In the genomic region with DNA sequence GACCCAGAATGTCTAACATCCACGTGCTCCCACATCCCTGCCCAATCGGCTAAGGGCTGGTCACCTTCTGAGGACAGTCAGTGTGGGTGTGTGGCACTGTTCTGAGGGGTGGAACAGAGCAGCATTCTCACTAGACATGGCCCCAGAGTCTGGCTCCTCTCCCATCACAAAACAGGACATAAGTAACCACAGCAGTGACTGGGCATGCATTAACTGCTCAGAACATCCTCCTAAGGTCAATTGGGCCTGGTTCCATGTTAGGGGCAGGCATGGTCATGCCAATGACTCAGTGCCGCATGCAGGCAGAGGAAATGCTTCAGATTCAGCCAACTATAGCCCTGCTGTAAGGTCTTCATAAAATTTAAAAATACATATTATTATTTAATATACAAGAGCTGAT, we compare ENCODE assay signal across 13 cellular contexts. TPM values are rescaled to one million over a fixed set of nuclear protein-coding genes. Genes with fewer than 3 reads are reported as not detected.
DNase-seq lines count a peak whose midpoint lies in the region; ATAC-seq and TF ChIP-seq lines count a peak whose summit lies in the region.
"Had no signal": no experiment of that assay in that cellular context is flagged by ENCODE, and none has a peak within 500 bp of the region (broad histone marks: within the 10 kb centered on the region; RNA-seq: fewer than 3 reads in every experiment).

No MANE protein-coding gene starts in this region.

- H3K4me1 Mint-ChIP-seq in WTC11: no peaks in the 10 kb centered on the region

- in situ Hi-C loops in gastrocnemius medialis (cut with MboI; ENCODE audit: low sequenced_read_pairs in 4 of 4): no loop called here

- peaks cover 40% of the 10 kb centered on the region for H3K36me3 Mint-ChIP-seq in WTC11

- no peaks in the 10 kb centered on the region for H3K27me3 Mint-ChIP-seq in WTC11 (ENCODE audit: low read depth)
- H3K27me3 Mint-ChIP-seq: stimulated activated naive CD8-positive, alpha-beta T cell treated with anti-CD3 and anti-CD28 coated beads, Interleukin-15, amount 100 ng/mL, for 72 hours had no signal

- DNase-seq in GM03348 (ENCODE audit: low spot score) (peak; percentile 55), RWPE2 (ENCODE audit: low spot score) (peak; percentile 88), fibroblast of gingiva (ENCODE audit: low read depth) (peak; percentile 66), gastrocnemius medialis (no peak), D341Med (ENCODE audit: low spot score) (no peak), GF-D8 (lab: John Stamatoyannopoulos, UW) (no peak), WTC11 (ENCODE audit: low spot score) (no peak)
- DNase-seq in stimulated activated CD4-positive, alpha-beta T cell treated with anti-CD3 and anti-CD28 coated beads, Interleukin-4, amount 100 ng/mL, for 4 hours: no peak
- DNase-seq: COR-L47; SHP77 treated with DMSO at 0.1 percent for 48 hours; stimulated activated CD4-positive, alpha-beta T cell treated with anti-CD3 and anti-CD28 coated beads, Interleukin-2, amount 100 ng/mL, for 24 hours; stimulated activated naive CD8-positive, alpha-beta T cell treated with anti-CD3 and anti-CD28 coated beads, Interleukin-15, amount 100 ng/mL, for 72 hours had no signal

- H3K4me3 Mint-ChIP-seq in WTC11: no peak overlapping the region
- H3K4me3 Mint-ChIP-seq: stimulated activated naive CD8-positive, alpha-beta T cell treated with anti-CD3 and anti-CD28 coated beads, Interleukin-15, amount 100 ng/mL, for 72 hours had no signal

- H3K27me3 ChIP-seq in RWPE2 (ENCODE audit: insufficient read depth, poor library complexity, severe bottlenecking) (no peaks in the 10 kb centered on the region), gastrocnemius medialis (no peaks in the 10 kb centered on the region)
- H3K27me3 ChIP-seq: body of pancreas had no signal

- TF ChIP-seq POLR2A in gastrocnemius medialis (IDR thresholded peaks at IDR 0.05): no peak

- no peak overlapping the region for H3K4me3 ChIP-seq in RWPE2 (ENCODE audit: severe bottlenecking)
- H3K4me3 ChIP-seq in gastrocnemius medialis: no peak overlapping the region
- H3K4me3 ChIP-seq: body of pancreas had no signal

- H3K36me3 ChIP-seq in RWPE2 (ENCODE audit: low read depth) (peaks cover 82% of the 10 kb centered on the region), gastrocnemius medialis (peaks cover 0 to 33% of the 10 kb centered on the region in 2 donors)

- CTCF ChIA-PET in WTC11 (lab: Charles Lee): no interaction called here

- intact Hi-C loops in gastrocnemius medialis (cut with DNase I; ENCODE audit: low total_unique reads): no loop called here

- POLR2A ChIA-PET in WTC11 (lab: Charles Lee): no interaction called here

- TF ChIP-seq CTCF in RWPE2 (IDR thresholded peaks at IDR 0.05; ENCODE audit: poor library complexity, severe bottlenecking) (no peak), gastrocnemius medialis (IDR thresholded peaks at IDR 0.05 in 4 of 5, conservative IDR thresholded peaks at IDR 0.05 in 1 of 5) (no peak), WTC11 (IDR thresholded peaks at IDR 0.05) (no peak)

- ATAC-seq in RWPE2 (ENCODE audit: low read depth) (peak; percentile 77), gastrocnemius medialis (no peak), WTC11 (no peak)
- ATAC-seq: body of pancreas; stimulated activated naive CD8-positive, alpha-beta T cell treated with anti-CD3 and anti-CD28 coated beads, Interleukin-15, amount 100 ng/mL, for 72 hours had no signal

- H3K9me3 ChIP-seq in RWPE2 (ENCODE audit: severe bottlenecking) (no peaks in the 10 kb centered on the region), gastrocnemius medialis (no peaks in the 10 kb centered on the region)
- H3K9me3 ChIP-seq: body of pancreas had no signal

- H3K9me3 Mint-ChIP-seq in WTC11: no peaks in the 10 kb centered on the region
- H3K9me3 Mint-ChIP-seq: stimulated activated naive CD8-positive, alpha-beta T cell treated with anti-CD3 and anti-CD28 coated beads, Interleukin-15, amount 100 ng/mL, for 72 hours had no signal

- no peak overlapping the region for H3K27ac Mint-ChIP-seq in WTC11

- H3K4me1 ChIP-seq in RWPE2 (ENCODE audit: insufficient read depth, poor library complexity, severe bottlenecking): peaks cover 36% of the 10 kb centered on the region
- peaks cover 57 to 58% of the 10 kb centered on the region in 2 donors for H3K4me1 ChIP-seq in gastrocnemius medialis
- H3K4me1 ChIP-seq: body of pancreas had no signal

- H3K27ac ChIP-seq in RWPE2 (ENCODE audit: poor library complexity, severe bottlenecking) (peak overlapping the region; percentile 96), gastrocnemius medialis (peak overlapping the region; percentile 57 to 74 (median 62))

TF ChIP-seq in WTC11, 78 proteins besides CTCF, POLR2A, EP300 and RAD21 (continues in another document):
- TF ChIP-seq GABPB1 (CRISPR knock-in tag; IDR thresholded peaks at IDR 0.05) (no peak), FOXP1 (CRISPR knock-in tag; IDR thresholded peaks at IDR 0.05; ENCODE audit: borderline replicate concordance) (no peak), FOXK1 (CRISPR knock-in tag; IDR thresholded peaks at IDR 0.05) (no peak), IRF2 (CRISPR knock-in tag; IDR thresholded peaks at IDR 0.05; ENCODE audit: borderline replicate concordance, low read depth) (no peak), TEAD4 (CRISPR knock-in tag; IDR thresholded peaks at IDR 0.05) (no peak), ETV6 (CRISPR knock-in tag; IDR thresholded peaks at IDR 0.05) (no peak)
- TF ChIP-seq, protein P1, sequence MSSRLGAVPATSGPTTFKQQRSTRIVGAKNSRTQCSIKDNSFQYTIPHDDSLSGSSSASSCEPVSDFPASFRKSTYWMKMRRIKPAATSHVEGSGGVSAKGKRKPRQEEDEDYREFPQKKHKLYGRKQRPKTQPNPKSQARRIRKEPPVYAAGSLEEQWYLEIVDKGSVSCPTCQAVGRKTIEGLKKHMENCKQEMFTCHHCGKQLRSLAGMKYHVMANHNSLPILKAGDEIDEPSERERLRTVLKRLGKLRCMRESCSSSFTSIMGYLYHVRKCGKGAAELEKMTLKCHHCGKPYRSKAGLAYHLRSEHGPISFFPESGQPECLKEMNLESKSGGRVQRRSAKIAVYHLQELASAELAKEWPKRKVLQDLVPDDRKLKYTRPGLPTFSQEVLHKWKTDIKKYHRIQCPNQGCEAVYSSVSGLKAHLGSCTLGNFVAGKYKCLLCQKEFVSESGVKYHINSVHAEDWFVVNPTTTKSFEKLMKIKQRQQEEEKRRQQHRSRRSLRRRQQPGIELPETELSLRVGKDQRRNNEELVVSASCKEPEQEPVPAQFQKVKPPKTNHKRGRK (CRISPR knock-in tag; IDR thresholded peaks at IDR 0.05; ENCODE audit: borderline replicate concordance): no peak
- TF ChIP-seq, protein P2, sequence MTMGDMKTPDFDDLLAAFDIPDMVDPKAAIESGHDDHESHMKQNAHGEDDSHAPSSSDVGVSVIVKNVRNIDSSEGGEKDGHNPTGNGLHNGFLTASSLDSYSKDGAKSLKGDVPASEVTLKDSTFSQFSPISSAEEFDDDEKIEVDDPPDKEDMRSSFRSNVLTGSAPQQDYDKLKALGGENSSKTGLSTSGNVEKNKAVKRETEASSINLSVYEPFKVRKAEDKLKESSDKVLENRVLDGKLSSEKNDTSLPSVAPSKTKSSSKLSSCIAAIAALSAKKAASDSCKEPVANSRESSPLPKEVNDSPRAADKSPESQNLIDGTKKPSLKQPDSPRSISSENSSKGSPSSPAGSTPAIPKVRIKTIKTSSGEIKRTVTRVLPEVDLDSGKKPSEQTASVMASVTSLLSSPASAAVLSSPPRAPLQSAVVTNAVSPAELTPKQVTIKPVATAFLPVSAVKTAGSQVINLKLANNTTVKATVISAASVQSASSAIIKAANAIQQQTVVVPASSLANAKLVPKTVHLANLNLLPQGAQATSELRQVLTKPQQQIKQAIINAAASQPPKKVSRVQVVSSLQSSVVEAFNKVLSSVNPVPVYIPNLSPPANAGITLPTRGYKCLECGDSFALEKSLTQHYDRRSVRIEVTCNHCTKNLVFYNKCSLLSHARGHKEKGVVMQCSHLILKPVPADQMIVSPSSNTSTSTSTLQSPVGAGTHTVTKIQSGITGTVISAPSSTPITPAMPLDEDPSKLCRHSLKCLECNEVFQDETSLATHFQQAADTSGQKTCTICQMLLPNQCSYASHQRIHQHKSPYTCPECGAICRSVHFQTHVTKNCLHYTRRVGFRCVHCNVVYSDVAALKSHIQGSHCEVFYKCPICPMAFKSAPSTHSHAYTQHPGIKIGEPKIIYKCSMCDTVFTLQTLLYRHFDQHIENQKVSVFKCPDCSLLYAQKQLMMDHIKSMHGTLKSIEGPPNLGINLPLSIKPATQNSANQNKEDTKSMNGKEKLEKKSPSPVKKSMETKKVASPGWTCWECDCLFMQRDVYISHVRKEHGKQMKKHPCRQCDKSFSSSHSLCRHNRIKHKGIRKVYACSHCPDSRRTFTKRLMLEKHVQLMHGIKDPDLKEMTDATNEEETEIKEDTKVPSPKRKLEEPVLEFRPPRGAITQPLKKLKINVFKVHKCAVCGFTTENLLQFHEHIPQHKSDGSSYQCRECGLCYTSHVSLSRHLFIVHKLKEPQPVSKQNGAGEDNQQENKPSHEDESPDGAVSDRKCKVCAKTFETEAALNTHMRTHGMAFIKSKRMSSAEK (CRISPR knock-in tag; IDR thresholded peaks at IDR 0.05; ENCODE audit: borderline replicate concordance): no peak
- TF ChIP-seq, protein P3, sequence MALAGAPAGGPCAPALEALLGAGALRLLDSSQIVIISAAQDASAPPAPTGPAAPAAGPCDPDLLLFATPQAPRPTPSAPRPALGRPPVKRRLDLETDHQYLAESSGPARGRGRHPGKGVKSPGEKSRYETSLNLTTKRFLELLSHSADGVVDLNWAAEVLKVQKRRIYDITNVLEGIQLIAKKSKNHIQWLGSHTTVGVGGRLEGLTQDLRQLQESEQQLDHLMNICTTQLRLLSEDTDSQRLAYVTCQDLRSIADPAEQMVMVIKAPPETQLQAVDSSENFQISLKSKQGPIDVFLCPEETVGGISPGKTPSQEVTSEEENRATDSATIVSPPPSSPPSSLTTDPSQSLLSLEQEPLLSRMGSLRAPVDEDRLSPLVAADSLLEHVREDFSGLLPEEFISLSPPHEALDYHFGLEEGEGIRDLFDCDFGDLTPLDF (CRISPR knock-in tag; IDR thresholded peaks at IDR 0.05): no peak
- TF ChIP-seq, protein P4, sequence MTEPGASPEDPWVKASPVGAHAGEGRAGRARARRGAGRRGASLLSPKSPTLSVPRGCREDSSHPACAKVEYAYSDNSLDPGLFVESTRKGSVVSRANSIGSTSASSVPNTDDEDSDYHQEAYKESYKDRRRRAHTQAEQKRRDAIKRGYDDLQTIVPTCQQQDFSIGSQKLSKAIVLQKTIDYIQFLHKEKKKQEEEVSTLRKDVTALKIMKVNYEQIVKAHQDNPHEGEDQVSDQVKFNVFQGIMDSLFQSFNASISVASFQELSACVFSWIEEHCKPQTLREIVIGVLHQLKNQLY (CRISPR knock-in tag; IDR thresholded peaks at IDR 0.05): no peak

RNA-seq across cellular contexts. Expression of a gene that starts 12.9 kb away (rescaled TPM):
- total RNA-seq in gastrocnemius medialis (100 to 1,000 TPM; 104 to 167 (median 136) TPM), WTC11 (2021) (83.8 to 93.7 TPM (median 85.9 TPM) in 3 replicates)

Comparison
In these comparisons a context has a peak if more than half of its experiments do, and no peak if none do; other contexts are left out.
1. DNase-seq: peak in GM03348 (single experiment), RWPE2 (single experiment) and fibroblast of gingiva (single experiment); none in gastrocnemius medialis (0 of 2), stimulated activated CD4-positive, alpha-beta T cell treated with anti-CD3 and anti-CD28 coated beads, Interleukin-4, amount 100 ng/mL, for 4 hours (0 of 2), D341Med (single experiment), GF-D8 (single experiment) and WTC11 (single experiment).